In the genomic region with DNA sequence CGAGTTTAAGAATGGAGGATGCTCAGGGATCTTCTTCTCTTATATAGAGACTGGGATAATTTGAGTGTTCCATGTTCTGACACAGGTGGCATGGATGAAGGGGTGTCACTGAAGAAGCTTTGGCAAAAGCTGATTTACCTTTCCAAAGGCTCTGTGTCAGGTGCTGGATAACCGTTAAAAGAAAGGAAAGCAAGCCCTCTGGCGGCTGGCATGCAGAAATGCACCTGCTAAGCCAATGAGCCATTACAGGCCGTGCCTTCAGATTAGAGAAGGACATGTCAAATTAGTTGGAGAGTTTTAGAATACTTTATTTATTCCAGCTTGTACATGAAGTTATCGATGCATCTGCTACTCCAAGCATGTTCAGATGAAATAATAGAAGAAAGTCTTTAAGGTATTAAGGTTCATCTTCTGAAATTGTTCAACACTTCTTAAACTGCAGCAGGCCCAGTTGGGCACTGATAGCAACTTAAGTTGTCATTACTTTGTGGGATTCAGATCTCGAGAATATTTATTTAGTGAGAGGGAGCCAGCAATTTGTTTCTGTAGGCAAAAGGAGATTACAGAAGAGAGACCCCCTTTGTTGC, we compare ENCODE assay signal across 1 cellular context.
TF ChIP-seq lines count a peak whose summit lies in the region.

No MANE protein-coding gene starts in this region.

TF ChIP-seq in HCT116, 20 proteins besides CTCF, POLR2A, EP300 and RAD21 (continued from another document):
- TF ChIP-seq, protein P1, sequence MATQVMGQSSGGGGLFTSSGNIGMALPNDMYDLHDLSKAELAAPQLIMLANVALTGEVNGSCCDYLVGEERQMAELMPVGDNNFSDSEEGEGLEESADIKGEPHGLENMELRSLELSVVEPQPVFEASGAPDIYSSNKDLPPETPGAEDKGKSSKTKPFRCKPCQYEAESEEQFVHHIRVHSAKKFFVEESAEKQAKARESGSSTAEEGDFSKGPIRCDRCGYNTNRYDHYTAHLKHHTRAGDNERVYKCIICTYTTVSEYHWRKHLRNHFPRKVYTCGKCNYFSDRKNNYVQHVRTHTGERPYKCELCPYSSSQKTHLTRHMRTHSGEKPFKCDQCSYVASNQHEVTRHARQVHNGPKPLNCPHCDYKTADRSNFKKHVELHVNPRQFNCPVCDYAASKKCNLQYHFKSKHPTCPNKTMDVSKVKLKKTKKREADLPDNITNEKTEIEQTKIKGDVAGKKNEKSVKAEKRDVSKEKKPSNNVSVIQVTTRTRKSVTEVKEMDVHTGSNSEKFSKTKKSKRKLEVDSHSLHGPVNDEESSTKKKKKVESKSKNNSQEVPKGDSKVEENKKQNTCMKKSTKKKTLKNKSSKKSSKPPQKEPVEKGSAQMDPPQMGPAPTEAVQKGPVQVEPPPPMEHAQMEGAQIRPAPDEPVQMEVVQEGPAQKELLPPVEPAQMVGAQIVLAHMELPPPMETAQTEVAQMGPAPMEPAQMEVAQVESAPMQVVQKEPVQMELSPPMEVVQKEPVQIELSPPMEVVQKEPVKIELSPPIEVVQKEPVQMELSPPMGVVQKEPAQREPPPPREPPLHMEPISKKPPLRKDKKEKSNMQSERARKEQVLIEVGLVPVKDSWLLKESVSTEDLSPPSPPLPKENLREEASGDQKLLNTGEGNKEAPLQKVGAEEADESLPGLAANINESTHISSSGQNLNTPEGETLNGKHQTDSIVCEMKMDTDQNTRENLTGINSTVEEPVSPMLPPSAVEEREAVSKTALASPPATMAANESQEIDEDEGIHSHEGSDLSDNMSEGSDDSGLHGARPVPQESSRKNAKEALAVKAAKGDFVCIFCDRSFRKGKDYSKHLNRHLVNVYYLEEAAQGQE (IDR thresholded peaks at IDR 0.05; ENCODE audit: low read depth), result no peak
